In the genomic region with DNA sequence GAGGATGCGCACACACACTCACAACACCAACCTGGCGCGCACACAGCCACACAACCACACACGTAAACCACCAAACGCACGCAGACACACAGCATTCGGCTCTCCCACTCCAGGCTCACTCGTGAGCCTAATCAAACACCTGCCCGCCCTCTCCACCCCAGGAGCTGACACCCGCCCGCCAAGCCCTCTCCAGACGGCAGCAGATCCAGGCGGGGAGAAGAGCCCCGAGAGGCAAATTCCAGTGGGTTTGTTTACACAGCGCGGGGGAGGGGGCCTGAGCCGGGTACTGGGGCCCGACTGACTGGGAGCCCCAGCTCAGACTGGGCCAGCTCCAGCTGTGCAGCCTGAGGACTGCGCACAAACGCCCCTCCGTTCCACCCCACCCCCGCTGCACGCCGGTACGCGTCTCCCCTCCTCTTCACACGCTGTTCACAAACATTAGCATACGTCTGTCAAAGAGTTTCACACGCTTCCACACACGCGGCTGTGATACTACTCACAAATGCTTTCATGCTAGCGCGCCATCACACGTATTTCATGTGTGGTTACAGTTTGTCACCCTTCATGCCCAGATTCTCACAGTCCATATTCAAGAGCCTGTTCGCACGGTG, we compare ENCODE assay signal across 6 cellular contexts. TPM values are rescaled to one million over a fixed set of nuclear protein-coding genes. Genes with fewer than 3 reads are reported as not detected.
DNase-seq lines count a peak whose midpoint lies in the region; FAIRE-seq and TF ChIP-seq lines count a peak whose summit lies in the region.

No MANE protein-coding gene starts in this region.

- peak; percentile 70 for DNase-seq in Daoy (ENCODE audit: low read depth)
- DNase-seq in RPMI7951 (ENCODE audit: low read depth): peak; percentile 17
- peak; percentile 73 for DNase-seq in ecto neural progenitor cell (ENCODE audit: low spot score)
- DNase-seq in GM12892 (ENCODE audit: insufficient read length): no peak
- no peak for DNase-seq in NCI-H446 treated with DMSO at 0.1 percent for 48 hours (lab: John Stamatoyannopoulos, UW)

- H3K4me3 ChIP-seq in neutrophil (ENCODE audit: low read depth in 1 of 2, low read length in 1 of 2): peak overlapping the region; percentile 34 to 60

- H3K27me3 ChIP-seq in neutrophil: peaks cover 74% of the 10 kb centered on the region

- H3K36me3 ChIP-seq in neutrophil: no peaks in the 10 kb centered on the region

- no peaks in the 10 kb centered on the region for H3K9me3 ChIP-seq in neutrophil

- H3K4me1 ChIP-seq in neutrophil (ENCODE audit: control insufficient read depth in 1 of 2, insufficient read depth in 1 of 2, low read depth in 1 of 2, low read length in 1 of 2): peaks cover 28 to 31% of the 10 kb centered on the region in 2 experiments

- no peak for TF ChIP-seq POLR2A in GM12892 (IDR thresholded peaks at IDR 0.05; ENCODE audit: low read depth, low read length)

- no peak for TF ChIP-seq CTCF in neutrophil (IDR thresholded peaks at IDR 0.05)

- no peak overlapping the region for H3K27ac ChIP-seq in neutrophil

- FAIRE-seq in GM12892 (lab: Jason Lieb, UNC): no peak

RNA-seq across cellular contexts. Expression of gene EFNA1, which starts 1.1 kb away (rescaled TPM):
- total RNA-seq in Daoy (2014; rRNA removed; shearing (Covaris generic)): 24.6 and 34.5 TPM in 2 replicates
- 0.59 and 2.5 TPM in 2 replicates for total RNA-seq in RPMI7951 (2014; rRNA removed; shearing (Covaris generic))
- 0.36 TPM for polyA plus RNA-seq in GM12892 (2012; ENCODE audit: missing spikeins)

RNA-seq across cellular contexts. Expression of gene SLC50A1, which starts 9.1 kb away (rescaled TPM):
- 14.9 and 28.7 TPM in 2 replicates for total RNA-seq in Daoy (2014; rRNA removed; shearing (Covaris generic))
- total RNA-seq in RPMI7951 (2014; rRNA removed; shearing (Covaris generic)): 24.2 and 32.5 TPM in 2 replicates
- polyA plus RNA-seq in GM12892 (2012; ENCODE audit: missing spikeins): 44.4 TPM

RNA-seq across cellular contexts. Expression of gene DPM3, which starts 13.7 kb away (rescaled TPM):
- 5.0 and 66.4 TPM in 2 replicates for total RNA-seq in Daoy (2014; rRNA removed; shearing (Covaris generic))
- total RNA-seq in RPMI7951 (2014; rRNA removed; shearing (Covaris generic)): 65.8 and 168 TPM in 2 replicates
- 19.6 TPM for polyA plus RNA-seq in GM12892 (2012; ENCODE audit: missing spikeins)

RNA-seq across cellular contexts. Expression of gene KRTCAP2, which starts 46.5 kb away (rescaled TPM):
- 123 and 131 TPM in 2 replicates for total RNA-seq in Daoy (2014; rRNA removed; shearing (Covaris generic))
- total RNA-seq in RPMI7951 (2014; rRNA removed; shearing (Covaris generic)): 169 and 172 TPM in 2 replicates
- polyA plus RNA-seq in GM12892 (2012; ENCODE audit: missing spikeins): 92.9 TPM

RNA-seq across cellular contexts. Expression of gene TRIM46, which starts 47.0 kb away (rescaled TPM):
- 0.63 and 1.9 TPM in 2 replicates for total RNA-seq in Daoy (2014; rRNA removed; shearing (Covaris generic))
- total RNA-seq in RPMI7951 (2014; rRNA removed; shearing (Covaris generic)): 2.3 and 2.9 TPM in 2 replicates
- polyA plus RNA-seq in GM12892 (2012; ENCODE audit: missing spikeins): 1.1 TPM

Comparison
In these comparisons a context has a peak if more than half of its experiments do, and no peak if none do; other contexts are left out.
1. DNase-seq: peak in Daoy (single experiment), RPMI7951 (single experiment) and ecto neural progenitor cell (single experiment); none in GM12892 (single experiment) and NCI-H446 treated with DMSO at 0.1 percent for 48 hours (single experiment).